Comparison of ENCODE assay signal across 8 cellular contexts in the genomic region with DNA sequence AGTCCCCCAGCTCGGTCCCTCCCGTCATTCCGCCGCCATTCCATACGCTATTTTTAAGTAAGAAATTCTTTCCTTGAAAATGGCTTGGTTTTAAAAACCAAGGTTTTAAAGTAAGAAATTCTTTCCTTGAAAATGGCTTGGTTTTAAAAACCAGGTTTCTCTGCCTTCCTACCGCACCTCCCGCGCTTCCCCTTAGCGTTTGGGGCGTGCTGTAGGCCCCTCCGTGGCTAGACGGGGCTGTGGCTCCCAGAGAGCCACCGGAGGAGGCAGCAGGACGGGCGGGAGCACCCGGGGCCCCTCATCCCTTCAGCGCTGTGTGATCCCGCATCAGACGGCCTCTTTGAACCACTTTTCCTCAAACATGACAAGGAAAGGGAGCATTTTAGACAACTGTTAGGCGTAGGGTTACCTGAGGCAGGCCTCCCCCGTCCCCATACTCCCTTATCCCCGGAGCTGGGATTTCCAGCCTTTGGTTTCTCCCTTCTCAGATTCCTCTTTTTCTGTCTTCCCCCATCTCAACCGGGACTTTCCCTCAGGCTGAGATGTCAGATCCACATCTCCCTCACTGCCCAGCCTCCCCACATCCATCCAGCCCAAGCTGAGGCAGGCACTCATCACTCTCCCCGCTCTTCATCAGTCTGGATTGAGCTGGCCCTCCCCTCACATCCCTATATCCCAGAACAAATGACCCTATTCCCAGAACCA. TPM values are rescaled to one million over a fixed set of nuclear protein-coding genes. Genes with fewer than 3 reads are reported as not detected.
DNase-seq lines count a peak whose midpoint lies in the region; TF ChIP-seq lines count a peak whose summit lies in the region.

No MANE protein-coding gene starts in this region.

- H3K27ac ChIP-seq in HUES6 (ENCODE audit: low read depth, low read length) = no peak overlapping the region; the same call in 1 of the 2 replicates

- H3K9ac ChIP-seq in HUES6 (ENCODE audit: low read length) (peak overlapping the region; percentile 50), mucosa of stomach (ENCODE audit: low read length) (peak overlapping the region; percentile 94)

- TF ChIP-seq CTCF in AG04449 (IDR thresholded peaks at IDR 0.05; ENCODE audit: insufficient read depth, low read length, missing control alignments) = no peak
- no peak for TF ChIP-seq CTCF in choroid plexus epithelial cell (conservative IDR thresholded peaks at IDR 0.05; ENCODE audit: low read depth, low read length)

- no peak for DNase-seq in AG04449 (ENCODE audit: low read depth, low spot score)
- no peak for DNase-seq in choroid plexus epithelial cell (ENCODE audit: low read depth)
- DNase-seq in SIG-M5 treated with dmso at 0.1 percent for 504 hours (lab: John Stamatoyannopoulos, UW; ENCODE audit: unreplicated experiment) = no peak
- no peak for DNase-seq in erythroblast (lab: John Stamatoyannopoulos, UW)
- DNase-seq in activated CD8-positive, alpha-beta memory T cell treated with anti-CD3 and anti-CD28 coated beads, Interleukin-2, amount 50 U/mL, for 48 hours = no peak
- DNase-seq in ureter (ENCODE audit: low spot score) = no peak

- H3K4me3 ChIP-seq in AG04449 (ENCODE audit: low read depth, low read length) = peak overlapping the region; percentile 73
- peak overlapping the region; percentile 93 for H3K4me3 ChIP-seq in HUES6 (ENCODE audit: low read depth, low read length)
- H3K4me3 ChIP-seq in choroid plexus epithelial cell (ENCODE audit: low read depth, low read length) = peak overlapping the region; percentile 76
- peak overlapping the region; percentile 77 for H3K4me3 ChIP-seq in mucosa of stomach (ENCODE audit: low read length)

- H3K4me1 ChIP-seq in HUES6 (ENCODE audit: control insufficient read depth, insufficient read depth, low read length) = peaks cover 17% of the 10 kb centered on the region
- H3K4me1 ChIP-seq in mucosa of stomach (ENCODE audit: control insufficient read depth, insufficient read depth, low read length) = peaks cover 23% of the 10 kb centered on the region

- POLR2A ChIA-PET in AG04449 (lab: Yijun Ruan, JAX) = interaction anchor here (1.5 kb wide), 1 partner anchor 11 kb away, joined by 3 read pairs; no protein-coding TSS in a partner anchor

- no peaks in the 10 kb centered on the region for H3K36me3 ChIP-seq in HUES6 (ENCODE audit: control insufficient read depth, insufficient read depth, low read length)
- H3K36me3 ChIP-seq in mucosa of stomach (ENCODE audit: control insufficient read depth, insufficient read depth, low read length) = no peaks in the 10 kb centered on the region

- no peak for TF ChIP-seq POLR2A in erythroblast (IDR thresholded peaks at IDR 0.05; ENCODE audit: low read length)

- H3K27me3 ChIP-seq in HUES6 (ENCODE audit: control insufficient read depth, insufficient read depth, low read length) (peaks cover 9% of the 10 kb centered on the region), mucosa of stomach (ENCODE audit: control insufficient read depth, insufficient read depth, low read length) (no peaks in the 10 kb centered on the region)

- no peaks in the 10 kb centered on the region for H3K9me3 ChIP-seq in HUES6 (ENCODE audit: control insufficient read depth, insufficient read depth, low read depth, low read length)
- H3K9me3 ChIP-seq in mucosa of stomach (ENCODE audit: control insufficient read depth, low read length) = no peaks in the 10 kb centered on the region

- CTCF ChIA-PET in AG04449 (lab: Yijun Ruan, JAX) = interaction anchor here (1.3 to 5.0 kb wide), 4 partner anchors 13 to 433 kb away, joined by 4 to 83 read pairs (median 32); no protein-coding TSS in a partner anchor

RNA-seq across cellular contexts. Expression of a gene that starts 0.5 kb away (rescaled TPM):
- total RNA-seq in ureter = 24.5 TPM
